ENCODE assay signal across 24 cellular contexts in the genomic region with DNA sequence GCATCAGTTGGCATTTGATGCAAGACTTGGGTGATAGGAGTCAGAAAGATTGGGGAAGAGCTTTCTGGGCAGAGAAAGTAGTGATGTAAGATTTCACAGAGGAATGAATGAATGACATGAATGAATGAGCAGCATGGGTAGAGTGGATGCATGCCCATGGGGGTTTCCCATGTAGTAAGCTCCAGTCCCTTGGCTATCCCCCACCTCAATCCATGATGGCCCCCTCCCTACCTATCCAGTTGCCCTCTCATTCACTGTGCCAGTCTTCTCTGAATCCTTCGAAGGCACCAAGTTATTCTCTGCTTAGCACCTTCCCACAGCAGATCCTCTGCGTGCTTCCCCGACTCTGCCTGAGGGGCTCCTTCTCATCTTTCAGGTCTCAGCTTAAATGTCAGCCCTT.
"Had no signal": no experiment of that assay in that cellular context is flagged by ENCODE, and none has a peak within 500 bp of the region (broad histone marks: within the 10 kb centered on the region; RNA-seq: fewer than 3 reads in every experiment).

No MANE protein-coding gene starts in this region.

- H3K4me2 ChIP-seq: SK-N-SH had no signal

- H3K9me3 ChIP-seq: SJSA1, SK-N-SH had no signal

- H3K27ac ChIP-seq: HL-60, SJSA1 had no signal

- H3K4me3 ChIP-seq: SJSA1 had no signal

- H3K36me3 ChIP-seq: SJSA1 had no signal

- H3K27me3 ChIP-seq: SJSA1 had no signal

- FAIRE-seq: RCC 7860 had no signal

- H3K9ac ChIP-seq: SK-N-SH had no signal

- DNase-seq: KBM-7, MV-4-11, NCI-H1048, NCI-H1105, NCI-H1417, NCI-H1436 treated with DMSO at 0.1 percent for 48 hours, NCI-H1694, NCI-H187 treated with DMSO at 0.1 percent for 48 hours, NCI-H2029 treated with DMSO at 0.1 percent for 48 hours, NCI-H2171, NCI-H226, NCI-H446, NCI-H510A, NCI-H524 treated with DMSO at 0.1 percent for 48 hours, NCI-H69, NCI-H774, Right ventricle myocardium superior, RPMI8226, SIG-M5, SK-N-SH, SW 1271 had no signal

- H3K4me1 ChIP-seq: SJSA1 had no signal
